Comparison of ENCODE assay signal across 19 cellular contexts in genomic region chr9:88571417-88571816, GRCh38. TPM values are rescaled to one million over a fixed set of nuclear protein-coding genes. Genes with fewer than 3 reads are reported as not detected.
"Had no signal": no experiment of that assay in that cellular context is flagged by ENCODE, and none has a peak within 500 bp of the region (broad histone marks: within the 10 kb centered on the region; RNA-seq: fewer than 3 reads in every experiment).

No MANE protein-coding gene starts in this region.

- H3K27me3 ChIP-seq: neutrophil, right atrium auricular region, upper lobe of right lung had no signal

- DNase-seq: activated CD4-positive, alpha-beta T cell treated with anti-CD3 and anti-CD28 coated beads, Interleukin-2, amount 50 U/mL, for 1 hour; activated CD4-positive, CD25-positive, alpha-beta regulatory T cell treated with anti-CD3 and anti-CD28 coated beads, Interleukin-2, amount 50 U/mL, for 72 hours; activated T-cell treated with anti-CD3 and anti-CD28 coated beads, Interleukin-2, amount 50 U/mL, for 24 hours; foreskin fibroblast; kidney; left ventricle myocardium inferior; spleen; stimulated activated CD4-positive, alpha-beta T cell treated with anti-CD3 and anti-CD28 coated beads, Interleukin-4, amount 100 ng/mL, for 1 hour; stimulated activated naive CD4-positive, alpha-beta T cell; T-helper 1 cell; upper lobe of right lung; WERI-Rb-1 had no signal

- H3K4me3 Mint-ChIP-seq: activated T-cell treated with anti-CD3 and anti-CD28 coated beads, Interleukin-2, amount 50 U/mL, for 24 hours; activated T-helper 17 cell treated with anti-CD3 and anti-CD28 coated beads, Interleukin-2, amount 50 U/mL, for 72 hours; mesothelial cell of epicardium; nephron had no signal

- H3K9me3 ChIP-seq: left ventricle myocardium inferior, neutrophil, right atrium auricular region, spleen, upper lobe of right lung had no signal

- H3K4me3 ChIP-seq: left ventricle myocardium inferior, right atrium auricular region, spleen, upper lobe of right lung had no signal

- H3K9me3 Mint-ChIP-seq: activated naive CD4-positive, alpha-beta T cell treated with anti-CD3 and anti-CD28 coated beads, Interleukin-2, amount 50 U/mL, for 72 hours; activated T-cell treated with anti-CD3 and anti-CD28 coated beads, Interleukin-2, amount 50 U/mL, for 24 hours; activated T-helper 17 cell treated with anti-CD3 and anti-CD28 coated beads, Interleukin-2, amount 50 U/mL, for 72 hours had no signal

- H3K27ac Mint-ChIP-seq: activated naive CD4-positive, alpha-beta T cell treated with anti-CD3 and anti-CD28 coated beads, Interleukin-2, amount 50 U/mL, for 72 hours; activated T-cell treated with anti-CD3 and anti-CD28 coated beads, Interleukin-2, amount 50 U/mL, for 24 hours; activated T-helper 17 cell treated with anti-CD3 and anti-CD28 coated beads, Interleukin-2, amount 50 U/mL, for 72 hours; mesothelial cell of epicardium; nephron had no signal

- H3K27ac ChIP-seq: epithelial cell of prostate, left ventricle myocardium inferior, neutrophil, right atrium auricular region, spleen, upper lobe of right lung, WERI-Rb-1 had no signal

- H3K36me3 Mint-ChIP-seq: activated naive CD4-positive, alpha-beta T cell treated with anti-CD3 and anti-CD28 coated beads, Interleukin-2, amount 50 U/mL, for 72 hours; mesothelial cell of epicardium had no signal

- H3K4me1 ChIP-seq: left ventricle myocardium inferior, right atrium auricular region, spleen had no signal

- H3K36me3 ChIP-seq: left ventricle myocardium inferior, neutrophil, right atrium auricular region, spleen, upper lobe of right lung, WERI-Rb-1 had no signal

RNA-seq across cellular contexts. Expression of gene NXNL2, which starts 36.4 kb away (rescaled TPM):
- total RNA-seq: activated naive CD4-positive, alpha-beta T cell treated with anti-CD3 and anti-CD28 coated beads, Interleukin-2, amount 50 U/mL, for 72 hours; activated T-helper 17 cell treated with anti-CD3 and anti-CD28 coated beads, Interleukin-2, amount 50 U/mL, for 72 hours; right atrium auricular region; upper lobe of right lung had no signal
